24 cellular contexts compared by ENCODE assay signal in genomic region chr6:16377470-16377869, GRCh38.
"Had no signal": no experiment of that assay in that cellular context is flagged by ENCODE, and none has a peak within 500 bp of the region (broad histone marks: within the 10 kb centered on the region; RNA-seq: fewer than 3 reads in every experiment).

No MANE protein-coding gene starts in this region.

- H3K9me3 Mint-ChIP-seq: immature natural killer cell; natural killer cell treated with Interleukin-12 subunit alpha and Interleukin-12 subunit beta and Interleukin-15 and Interleukin-18, amount 100 ng/mL, for 72 hours; neural crest cell had no signal

- H3K9ac ChIP-seq: parathyroid adenoma had no signal

- ATAC-seq: mucosa of descending colon; natural killer cell treated with Interleukin-12 subunit alpha and Interleukin-12 subunit beta and Interleukin-15 and Interleukin-18, amount 100 ng/mL, for 72 hours; right lobe of liver; stimulated activated naive B cell treated with anti-CD40 and anti-IgM and Interleukin-4, amounts not matched to agents 10 μg/mL and 1 μg/mL and 100 μg/mL, for 72 hours; upper lobe of right lung had no signal

- DNase-seq: cortex of kidney; dorsolateral prefrontal cortex; effector CD4-positive, alpha-beta T cell; hypothalamus; immature natural killer cell; mesenchymal stem cell; mucosa of descending colon; naive B cell; right lobe of liver; small intestine; stimulated activated CD4-positive, alpha-beta T cell treated with anti-CD3 and anti-CD28 coated beads, Interleukin-15, amount 100 ng/mL, for 24 hours; stimulated activated CD4-positive, alpha-beta T cell treated with anti-CD3 and anti-CD28 coated beads, Interleukin-2, amount 100 ng/mL, for 48 hours; stimulated activated naive B cell treated with anti-CD40 and anti-IgM and Interleukin-4, amounts not matched to agents 10 μg/mL and 1 μg/mL and 100 μg/mL, for 72 hours; transverse colon; upper lobe of right lung; uterus had no signal

- H2AFZ ChIP-seq: parathyroid adenoma had no signal

- H3K27me3 Mint-ChIP-seq: naive B cell; natural killer cell treated with Interleukin-12 subunit alpha and Interleukin-12 subunit beta and Interleukin-15 and Interleukin-18, amount 100 ng/mL, for 72 hours; progenitor cell of endocrine pancreas; stimulated activated naive B cell treated with anti-CD40 and anti-IgM and Interleukin-4, amounts not matched to agents 10 μg/mL and 1 μg/mL and 100 μg/mL, for 72 hours; stimulated activated naive CD8-positive, alpha-beta T cell treated with anti-CD3 and anti-CD28 coated beads, Interleukin-15, Interleukin-2, amounts not matched to agents 100 ng/mL and 50 ng/mL, for 24 hours had no signal

- H3K4me3 Mint-ChIP-seq: immature natural killer cell; mesothelial cell of epicardium; naive B cell; natural killer cell treated with Interleukin-12 subunit alpha and Interleukin-12 subunit beta and Interleukin-15 and Interleukin-18, amount 100 ng/mL, for 72 hours; neural crest cell; stimulated activated naive B cell treated with anti-CD40 and anti-IgM and Interleukin-4, amounts not matched to agents 10 μg/mL and 1 μg/mL and 100 μg/mL, for 72 hours; stimulated activated naive CD8-positive, alpha-beta T cell treated with anti-CD3 and anti-CD28 coated beads, Interleukin-15, Interleukin-2, amounts not matched to agents 100 ng/mL and 50 ng/mL, for 24 hours had no signal

- H3K4me1 Mint-ChIP-seq: mesothelial cell of epicardium had no signal

- H3K79me2 ChIP-seq: parathyroid adenoma had no signal

- H3K36me3 Mint-ChIP-seq: mesothelial cell of epicardium; naive B cell; natural killer cell treated with Interleukin-12 subunit alpha and Interleukin-12 subunit beta and Interleukin-15 and Interleukin-18, amount 100 ng/mL, for 72 hours had no signal

- H3K9me3 ChIP-seq: mucosa of descending colon, right lobe of liver, thoracic aorta, transverse colon, upper lobe of right lung, uterus had no signal

- H3K27me3 ChIP-seq: dorsolateral prefrontal cortex, right lobe of liver, transverse colon, upper lobe of right lung, uterus had no signal

- H3K27ac ChIP-seq: dorsolateral prefrontal cortex, parathyroid adenoma, right lobe of liver, thoracic aorta, transverse colon, upper lobe of right lung, uterus had no signal

- H3K27ac Mint-ChIP-seq: immature natural killer cell; mesothelial cell of epicardium; natural killer cell treated with Interleukin-12 subunit alpha and Interleukin-12 subunit beta and Interleukin-15 and Interleukin-18, amount 100 ng/mL, for 72 hours; progenitor cell of endocrine pancreas; stimulated activated naive B cell treated with anti-CD40 and anti-IgM and Interleukin-4, amounts not matched to agents 10 μg/mL and 1 μg/mL and 100 μg/mL, for 72 hours; stimulated activated naive CD8-positive, alpha-beta T cell treated with anti-CD3 and anti-CD28 coated beads, Interleukin-15, Interleukin-2, amounts not matched to agents 100 ng/mL and 50 ng/mL, for 24 hours had no signal

- H3K4me3 ChIP-seq: dorsolateral prefrontal cortex, lung, mucosa of descending colon, right lobe of liver, thoracic aorta, transverse colon, upper lobe of right lung, uterus had no signal

- H3K36me3 ChIP-seq: right lobe of liver, thoracic aorta, transverse colon, uterus had no signal

- H3K4me1 ChIP-seq: right lobe of liver, transverse colon, uterus had no signal
